In the genomic region with DNA sequence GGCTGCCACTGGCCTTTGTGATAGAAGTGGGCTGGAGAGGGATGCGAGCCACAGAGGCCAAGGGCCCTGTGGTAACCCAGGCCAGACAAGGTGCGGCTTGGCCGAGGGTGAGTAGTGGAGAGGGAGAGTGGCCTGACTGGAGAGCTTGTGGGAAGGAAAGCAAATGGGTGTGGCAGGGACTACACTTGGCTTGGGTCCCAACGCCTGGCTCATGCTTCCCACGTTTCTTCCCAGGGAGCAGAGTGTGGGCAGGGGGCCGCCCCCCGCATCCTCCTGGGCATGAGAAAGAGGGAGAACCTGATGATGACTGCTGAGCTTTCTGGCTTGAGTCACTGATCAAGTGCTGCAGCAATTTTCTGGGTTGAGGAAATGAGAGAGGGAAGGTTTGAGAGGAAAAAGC, we compare ENCODE assay signal across 13 cellular contexts.
A peak's percentile ranks its signal among the peaks of the same experiment; 100 is the strongest.
DNase-seq lines count a peak whose midpoint lies in the region; ATAC-seq and TF ChIP-seq lines count a peak whose summit lies in the region.
"Had no signal": no experiment of that assay in that cellular context is flagged by ENCODE, and none has a peak within 500 bp of the region (broad histone marks: within the 10 kb centered on the region; RNA-seq: fewer than 3 reads in every experiment).

No MANE protein-coding gene starts in this region.

- H2BK120ac ChIP-seq in neuronal stem cell (ENCODE audit: low read depth, low read length) = no peak overlapping the region

- peak overlapping the region; percentile 38 for H4K91ac ChIP-seq in neuronal stem cell (ENCODE audit: low read depth, low read length, poor library complexity)

- no peak overlapping the region for H4K8ac ChIP-seq in neuronal stem cell (ENCODE audit: low read depth, low read length)

- no peak overlapping the region for H3K4me3 ChIP-seq in cardiac fibroblast (replicated peaks in 1 of 2; ENCODE audit: low read depth in 2 of 2, low read length in 2 of 2)
- no peak overlapping the region for H3K4me3 ChIP-seq in neuronal stem cell (ENCODE audit: low read length in 2 of 2)

- H2AK5ac ChIP-seq in neuronal stem cell (ENCODE audit: low read depth, low read length) = peak overlapping the region; percentile 15

- no peak overlapping the region for H3K4ac ChIP-seq in neuronal stem cell (ENCODE audit: low read length)

- DNase-seq in COR-L47 (lab: John Stamatoyannopoulos, UW) = peak; percentile 50
- DNase-seq in HT1080 (ENCODE audit: low read depth) = peak; percentile 99
- DNase-seq in cardiac fibroblast (ENCODE audit: low read depth in 2 of 2) = peak; percentile 46 to 59
- no peak for DNase-seq in neuronal stem cell (ENCODE audit: low spot score)
- no peak for DNase-seq in occipital lobe (lab: John Stamatoyannopoulos, UW)
- DNase-seq: activated CD4-positive, alpha-beta T cell treated with anti-CD3 and anti-CD28 coated beads, Interleukin-2, amount 50 U/mL, for 48 hours; DND-41; Kasumi-1; NCI-H446; stimulated activated CD4-positive, alpha-beta T cell treated with anti-CD3 and anti-CD28 coated beads, Interleukin-1b, Interleukin-23, amount 100 ng/mL, for 48 hours had no signal

- no peak overlapping the region for H3K4me2 ChIP-seq in neuronal stem cell (ENCODE audit: insufficient read depth, low read length, poor library complexity, severe bottlenecking)

- H3K27me3 ChIP-seq in neuronal stem cell (ENCODE audit: control insufficient read depth in 3 of 3, insufficient read depth in 3 of 3, low read depth in 1 of 3, low read length in 3 of 3) = peaks cover 0 to 2% (median 0%) of the 10 kb centered on the region in 3 experiments

- H3K9me3 ChIP-seq in neuronal stem cell (replicated peaks in 1 of 2; ENCODE audit: control insufficient read depth in 2 of 2, insufficient read depth in 1 of 2, low read depth in 1 of 2, low read length in 2 of 2) = no peaks in the 10 kb centered on the region

- H3K9ac ChIP-seq in neuronal stem cell (ENCODE audit: low read depth, low read length, poor library complexity) = no peak overlapping the region

- ATAC-seq in GM19324 (IDR thresholded peaks at IDR 0.05; ENCODE audit: low FRiP score, unreplicated experiment) (no peak), GM21786 (IDR thresholded peaks at IDR 0.05; ENCODE audit: unreplicated experiment) (no peak), GM19023 (IDR thresholded peaks at IDR 0.05; ENCODE audit: unreplicated experiment) (no peak)

- H3K23ac ChIP-seq in neuronal stem cell (ENCODE audit: low read depth, low read length, poor library complexity) = no peak overlapping the region

- H2AFZ ChIP-seq in neuronal stem cell (ENCODE audit: low read length) = no peak overlapping the region

- TF ChIP-seq CTCF in cardiac fibroblast (IDR thresholded peaks at IDR 0.05; ENCODE audit: low read depth, low read length) = no peak

- H3K18ac ChIP-seq in neuronal stem cell (ENCODE audit: low read length) = peak overlapping the region; percentile 62

- no peaks in the 10 kb centered on the region for H3K36me3 ChIP-seq in neuronal stem cell (replicated peaks in 1 of 2; ENCODE audit: control insufficient read depth in 2 of 2, insufficient read depth in 2 of 2, low read length in 2 of 2)

- peaks cover 8% of the 10 kb centered on the region in 2 donors for H3K4me1 ChIP-seq in neuronal stem cell (ENCODE audit: control insufficient read depth in 2 of 2, insufficient read depth in 1 of 2, low read depth in 1 of 2, low read length in 2 of 2)

- no peak overlapping the region for H2BK12ac ChIP-seq in neuronal stem cell (ENCODE audit: low read length)

- H3K14ac ChIP-seq in neuronal stem cell (ENCODE audit: low read length) = no peak overlapping the region

- no peak overlapping the region for H3K27ac ChIP-seq in neuronal stem cell (replicated peaks; ENCODE audit: low read length)

- H3K79me1 ChIP-seq in neuronal stem cell (ENCODE audit: low read depth, low read length) = no peaks in the 10 kb centered on the region

- peak overlapping the region; percentile 42 for H2BK5ac ChIP-seq in neuronal stem cell (ENCODE audit: low read length)

- peak overlapping the region; percentile 73 for H2BK15ac ChIP-seq in neuronal stem cell (ENCODE audit: low read length)

- no CpG with 5 or more reads among the region's 7 CpGs for WGBS in neuronal stem cell (ENCODE audit: extremely low coverage in 2 of 2, insufficient read length in 2 of 2, insufficient replicate concordance in 1 of 2), 2 donors

Comparison
In these comparisons a context has a peak if more than half of its experiments do, and no peak if none do; other contexts are left out.
1. DNase-seq: peak in COR-L47 (single experiment), HT1080 (single experiment) and cardiac fibroblast (2 of 2); none in neuronal stem cell (single experiment) and occipital lobe (single experiment).